1 cellular context compared by ENCODE assay signal in the genomic region with DNA sequence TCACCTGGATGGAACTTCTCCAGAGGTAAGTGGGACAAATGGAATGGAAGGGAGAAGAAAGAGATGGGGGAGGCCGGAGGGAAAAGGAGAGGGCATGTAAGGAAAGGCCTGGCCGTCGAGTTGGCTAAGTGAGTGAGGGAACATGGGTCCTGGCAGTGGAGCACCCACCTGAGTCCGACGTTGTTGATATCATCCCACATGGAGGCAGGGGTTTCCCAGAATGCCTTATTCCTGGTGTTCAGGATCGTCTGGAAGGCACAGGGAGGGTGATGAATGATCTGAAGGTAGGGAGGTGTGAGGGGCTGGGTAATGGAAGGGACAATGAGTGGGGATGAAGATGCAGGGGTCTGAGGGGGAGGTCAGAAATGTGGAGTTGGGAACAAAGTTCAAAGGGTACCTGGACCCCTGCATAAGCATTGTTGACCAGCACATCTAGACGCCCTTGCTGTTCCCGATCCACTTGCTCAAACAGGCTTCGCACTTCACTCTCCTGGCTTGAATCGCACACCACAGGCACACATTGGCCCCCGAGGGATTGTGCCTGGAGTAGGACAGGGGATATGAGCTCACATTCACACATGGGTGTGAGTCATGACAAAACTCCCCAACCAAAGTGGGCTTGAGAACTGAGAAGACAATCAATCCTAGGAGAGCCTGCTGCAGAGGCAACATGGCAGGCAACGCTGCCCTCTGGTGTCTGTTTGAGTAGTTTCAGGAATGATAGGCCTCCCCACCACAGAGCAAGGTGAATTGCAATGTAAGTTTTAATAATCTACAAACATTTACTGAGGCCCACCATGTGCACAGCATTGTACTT.
TF ChIP-seq lines count a peak whose summit lies in the region.

No MANE protein-coding gene starts in this region.

TF ChIP-seq in H1, 55 proteins besides CTCF, POLR2A, EP300 and RAD21:
- no peak for TF ChIP-seq NRF1 (IDR thresholded peaks at IDR 0.05; ENCODE audit: low read depth, low read length)
- TF ChIP-seq CREB1 (IDR thresholded peaks at IDR 0.05): 0 out of 2 replicates have a peak, but pooled peaks have one; percentile 27
- TF ChIP-seq RFX5 (IDR thresholded peaks at IDR 0.05; ENCODE audit: borderline replicate concordance, low read depth, low read length): no peak
- no peak for TF ChIP-seq SIX5 (IDR thresholded peaks at IDR 0.05; ENCODE audit: low read depth, low read length)
- TF ChIP-seq CHD2 (IDR thresholded peaks at IDR 0.05; ENCODE audit: low read length): 0 out of 2 replicates have a peak, but pooled peaks have one; percentile 11
- TF ChIP-seq SP4 (IDR thresholded peaks at IDR 0.05; ENCODE audit: low read length): no peak
- TF ChIP-seq TEAD4 (IDR thresholded peaks at IDR 0.05; ENCODE audit: low read depth, low read length): 0 out of 2 replicates have a peak, but pooled peaks have one; percentile 17
- 0 out of 2 replicates have a peak, but pooled peaks have one; percentile 49 for TF ChIP-seq YY1 (IDR thresholded peaks at IDR 0.05; ENCODE audit: low read depth, low read length)
TF ChIP-seq in H1: peak in this region for 4.
